ENCODE assay signal across 1 cellular context in the genomic region with DNA sequence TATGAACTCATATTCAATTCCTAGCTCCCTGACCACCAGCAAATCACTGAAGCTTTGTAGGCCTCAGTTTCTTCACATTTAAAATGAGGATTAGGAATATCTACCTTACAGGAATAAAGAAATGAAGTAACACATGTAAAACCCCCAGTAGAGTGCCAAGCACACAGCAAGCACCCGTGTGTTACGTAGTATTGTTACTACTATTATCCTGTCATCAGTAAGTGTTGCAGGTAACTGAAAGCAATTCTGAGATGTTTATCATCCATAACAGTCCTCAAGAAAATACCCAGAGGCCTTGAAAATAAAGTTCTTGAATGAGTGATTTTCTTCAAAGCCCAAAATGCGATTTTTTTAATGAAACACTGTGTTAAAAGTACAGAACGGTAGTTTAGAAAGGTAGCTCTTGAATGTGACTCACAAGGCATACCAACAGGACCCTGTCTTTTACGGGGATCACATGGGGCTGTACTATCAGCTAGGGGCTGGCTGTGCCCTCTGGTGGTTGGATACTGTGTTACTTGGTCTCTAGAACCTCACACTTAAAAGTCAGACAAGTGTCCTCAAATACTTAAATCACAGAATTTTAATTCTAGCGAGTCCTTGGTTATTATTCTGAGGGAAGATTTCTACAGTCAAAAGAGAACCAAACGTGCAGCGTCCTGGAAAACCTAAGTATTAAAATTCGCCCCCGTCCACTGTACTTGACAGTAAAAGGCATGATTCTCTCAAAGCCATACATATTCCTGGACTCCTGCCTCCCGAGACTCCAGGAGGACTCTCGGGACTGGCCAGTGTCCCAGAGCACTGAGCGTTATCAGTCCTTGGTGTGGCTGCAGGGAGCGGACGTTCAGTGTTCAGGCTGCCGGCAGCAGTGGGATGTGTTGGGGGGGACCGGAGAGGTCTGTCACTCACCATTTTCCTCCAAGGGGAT.
TF ChIP-seq lines count a peak whose summit lies in the region.

No MANE protein-coding gene starts in this region.

TF ChIP-seq in HepG2, 621 proteins besides CTCF, POLR2A, EP300 and RAD21 (continued from another document):
- TF ChIP-seq GMEB2 (CRISPR knock-in tag; IDR thresholded peaks at IDR 0.05; ENCODE audit: low read depth) (no peak), SP140L (CRISPR knock-in tag; IDR thresholded peaks at IDR 0.05; ENCODE audit: borderline replicate concordance) (0 out of 2 replicates have a peak, but pooled peaks have one; percentile 8), ZNF282 (IDR thresholded peaks at IDR 0.05; ENCODE audit: partially characterized antibody) (no peak), SIX1 (CRISPR knock-in tag; IDR thresholded peaks at IDR 0.05; ENCODE audit: borderline replicate concordance) (no peak), ZNF839 (CRISPR knock-in tag; IDR thresholded peaks at IDR 0.05; ENCODE audit: borderline replicate concordance) (no peak), ELF3 (CRISPR knock-in tag; IDR thresholded peaks at IDR 0.05) (0 out of 2 replicates have a peak, but pooled peaks have one; percentile 32), MXI1 (IDR thresholded peaks at IDR 0.05; ENCODE audit: borderline replicate concordance, low read depth, low read length) (peak; percentile 75; the same call in 1 of the 3 replicates), TMF1 (CRISPR knock-in tag; IDR thresholded peaks at IDR 0.05; ENCODE audit: low read depth) (peak; percentile 24; the same call in 1 of the 2 replicates), ZNF749 (CRISPR knock-in tag; IDR thresholded peaks at IDR 0.05; ENCODE audit: borderline replicate concordance) (peak; percentile 40; the same call in 1 of the 2 replicates), HOMEZ (CRISPR knock-in tag; IDR thresholded peaks at IDR 0.05; ENCODE audit: low read depth) (peak; percentile 27; the same call in 1 of the 2 replicates), SP5 (CRISPR knock-in tag; IDR thresholded peaks at IDR 0.05; ENCODE audit: borderline replicate concordance, low read depth) (0 out of 2 replicates have a peak, but pooled peaks have one; percentile 15), U2AF1 (optimal IDR thresholded peaks at IDR 0.05; ENCODE audit: low read depth, low read length) (no peak), ZNF782 (CRISPR knock-in tag; IDR thresholded peaks at IDR 0.05; ENCODE audit: borderline replicate concordance) (no peak), RXRA (CRISPR knock-in tag; IDR thresholded peaks at IDR 0.05) (no peak), SMC3 (IDR thresholded peaks at IDR 0.05; ENCODE audit: low read length) (peak; percentile 79), GATAD1 (CRISPR knock-in tag; IDR thresholded peaks at IDR 0.05) (peak; percentile 63; the same call in 1 of the 2 replicates), TEAD3 (CRISPR knock-in tag; optimal IDR thresholded peaks at IDR 0.05; ENCODE audit: borderline replicate concordance) (peak; percentile 65), SAP130 (CRISPR knock-in tag; IDR thresholded peaks at IDR 0.05; ENCODE audit: low read depth) (peak; percentile 90), NR2F2 (IDR thresholded peaks at IDR 0.05; ENCODE audit: borderline replicate concordance, low read depth) (peak; percentile 26; the same call in 1 of the 2 replicates), SMYD3 (CRISPR knock-in tag; IDR thresholded peaks at IDR 0.05) (peak; percentile 51; the same call in 1 of the 2 replicates), KLF16 (CRISPR knock-in tag; IDR thresholded peaks at IDR 0.05) (no peak), HMG20A (CRISPR knock-in tag; IDR thresholded peaks at IDR 0.05; ENCODE audit: borderline replicate concordance) (0 out of 2 replicates have a peak, but pooled peaks have one; percentile 13), ZKSCAN8 (CRISPR knock-in tag; IDR thresholded peaks at IDR 0.05; ENCODE audit: borderline replicate concordance) (peak; percentile 53; the same call in 1 of the 2 replicates), GFI1 (CRISPR knock-in tag; IDR thresholded peaks at IDR 0.05; ENCODE audit: borderline replicate concordance) (no peak), ARID2 (CRISPR knock-in tag; IDR thresholded peaks at IDR 0.05; ENCODE audit: borderline replicate concordance) (0 out of 2 replicates have a peak, but pooled peaks have one; percentile 47), BHLHE40 (IDR thresholded peaks at IDR 0.05; ENCODE audit: low read length) (no peak), ZNF652 (CRISPR knock-in tag; IDR thresholded peaks at IDR 0.05; ENCODE audit: borderline replicate concordance, low read depth) (no peak), SMAD3 (CRISPR knock-in tag; IDR thresholded peaks at IDR 0.05) (0 out of 2 replicates have a peak, but pooled peaks have one; percentile 26), HOXA5 (CRISPR knock-in tag; IDR thresholded peaks at IDR 0.05) (0 out of 2 replicates have a peak, but pooled peaks have one; percentile 45), FOXC1 (CRISPR knock-in tag; IDR thresholded peaks at IDR 0.05; ENCODE audit: borderline replicate concordance) (no peak), FOSL2 (CRISPR knock-in tag; IDR thresholded peaks at IDR 0.05) (peak; percentile 47; the same call in 1 of the 2 replicates), SIN3A (IDR thresholded peaks at IDR 0.05; ENCODE audit: borderline replicate concordance, low read depth, low read length) (peak; percentile 62), GATAD2A (CRISPR knock-in tag; IDR thresholded peaks at IDR 0.05) (peak; percentile 50; the same call in 1 of the 2 replicates), XRCC5 (optimal IDR thresholded peaks at IDR 0.05; ENCODE audit: low read length) (peak; percentile 24), ZSCAN12 (CRISPR knock-in tag; IDR thresholded peaks at IDR 0.05) (0 out of 2 replicates have a peak, but pooled peaks have one; percentile 30), IRF2 (CRISPR knock-in tag; IDR thresholded peaks at IDR 0.05) (peak; percentile 66), USF2 (IDR thresholded peaks at IDR 0.05; ENCODE audit: low read depth, low read length) (peak; percentile 64; the same call in 1 of the 2 replicates), USF2 (CRISPR knock-in tag; IDR thresholded peaks at IDR 0.05; ENCODE audit: borderline replicate concordance) (peak; percentile 9; the same call in 1 of the 2 replicates)
- TF ChIP-seq, protein P1, sequence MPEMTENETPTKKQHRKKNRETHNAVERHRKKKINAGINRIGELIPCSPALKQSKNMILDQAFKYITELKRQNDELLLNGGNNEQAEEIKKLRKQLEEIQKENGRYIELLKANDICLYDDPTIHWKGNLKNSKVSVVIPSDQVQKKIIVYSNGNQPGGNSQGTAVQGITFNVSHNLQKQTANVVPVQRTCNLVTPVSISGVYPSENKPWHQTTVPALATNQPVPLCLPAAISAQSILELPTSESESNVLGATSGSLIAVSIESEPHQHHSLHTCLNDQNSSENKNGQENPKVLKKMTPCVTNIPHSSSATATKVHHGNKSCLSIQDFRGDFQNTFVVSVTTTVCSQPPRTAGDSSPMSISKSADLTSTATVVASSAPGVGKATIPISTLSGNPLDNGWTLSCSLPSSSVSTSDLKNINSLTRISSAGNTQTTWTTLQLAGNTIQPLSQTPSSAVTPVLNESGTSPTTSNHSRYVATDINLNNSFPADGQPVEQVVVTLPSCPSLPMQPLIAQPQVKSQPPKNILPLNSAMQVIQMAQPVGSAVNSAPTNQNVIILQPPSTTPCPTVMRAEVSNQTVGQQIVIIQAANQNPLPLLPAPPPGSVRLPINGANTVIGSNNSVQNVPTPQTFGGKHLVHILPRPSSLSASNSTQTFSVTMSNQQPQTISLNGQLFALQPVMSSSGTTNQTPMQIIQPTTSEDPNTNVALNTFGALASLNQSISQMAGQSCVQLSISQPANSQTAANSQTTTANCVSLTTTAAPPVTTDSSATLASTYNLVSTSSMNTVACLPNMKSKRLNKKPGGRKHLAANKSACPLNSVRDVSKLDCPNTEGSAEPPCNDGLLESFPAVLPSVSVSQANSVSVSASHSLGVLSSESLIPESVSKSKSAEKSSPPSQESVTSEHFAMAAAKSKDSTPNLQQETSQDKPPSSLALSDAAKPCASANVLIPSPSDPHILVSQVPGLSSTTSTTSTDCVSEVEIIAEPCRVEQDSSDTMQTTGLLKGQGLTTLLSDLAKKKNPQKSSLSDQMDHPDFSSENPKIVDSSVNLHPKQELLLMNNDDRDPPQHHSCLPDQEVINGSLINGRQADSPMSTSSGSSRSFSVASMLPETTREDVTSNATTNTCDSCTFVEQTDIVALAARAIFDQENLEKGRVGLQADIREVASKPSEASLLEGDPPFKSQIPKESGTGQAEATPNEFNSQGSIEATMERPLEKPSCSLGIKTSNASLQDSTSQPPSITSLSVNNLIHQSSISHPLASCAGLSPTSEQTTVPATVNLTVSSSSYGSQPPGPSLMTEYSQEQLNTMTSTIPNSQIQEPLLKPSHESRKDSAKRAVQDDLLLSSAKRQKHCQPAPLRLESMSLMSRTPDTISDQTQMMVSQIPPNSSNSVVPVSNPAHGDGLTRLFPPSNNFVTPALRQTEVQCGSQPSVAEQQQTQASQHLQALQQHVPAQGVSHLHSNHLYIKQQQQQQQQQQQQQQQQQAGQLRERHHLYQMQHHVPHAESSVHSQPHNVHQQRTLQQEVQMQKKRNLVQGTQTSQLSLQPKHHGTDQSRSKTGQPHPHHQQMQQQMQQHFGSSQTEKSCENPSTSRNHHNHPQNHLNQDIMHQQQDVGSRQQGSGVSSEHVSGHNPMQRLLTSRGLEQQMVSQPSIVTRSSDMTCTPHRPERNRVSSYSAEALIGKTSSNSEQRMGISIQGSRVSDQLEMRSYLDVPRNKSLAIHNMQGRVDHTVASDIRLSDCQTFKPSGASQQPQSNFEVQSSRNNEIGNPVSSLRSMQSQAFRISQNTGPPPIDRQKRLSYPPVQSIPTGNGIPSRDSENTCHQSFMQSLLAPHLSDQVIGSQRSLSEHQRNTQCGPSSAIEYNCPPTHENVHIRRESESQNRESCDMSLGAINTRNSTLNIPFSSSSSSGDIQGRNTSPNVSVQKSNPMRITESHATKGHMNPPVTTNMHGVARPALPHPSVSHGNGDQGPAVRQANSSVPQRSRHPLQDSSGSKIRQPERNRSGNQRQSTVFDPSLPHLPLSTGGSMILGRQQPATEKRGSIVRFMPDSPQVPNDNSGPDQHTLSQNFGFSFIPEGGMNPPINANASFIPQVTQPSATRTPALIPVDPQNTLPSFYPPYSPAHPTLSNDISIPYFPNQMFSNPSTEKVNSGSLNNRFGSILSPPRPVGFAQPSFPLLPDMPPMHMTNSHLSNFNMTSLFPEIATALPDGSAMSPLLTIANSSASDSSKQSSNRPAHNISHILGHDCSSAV (CRISPR knock-in tag; IDR thresholded peaks at IDR 0.05; ENCODE audit: borderline replicate concordance): no peak
- TF ChIP-seq, protein P2, sequence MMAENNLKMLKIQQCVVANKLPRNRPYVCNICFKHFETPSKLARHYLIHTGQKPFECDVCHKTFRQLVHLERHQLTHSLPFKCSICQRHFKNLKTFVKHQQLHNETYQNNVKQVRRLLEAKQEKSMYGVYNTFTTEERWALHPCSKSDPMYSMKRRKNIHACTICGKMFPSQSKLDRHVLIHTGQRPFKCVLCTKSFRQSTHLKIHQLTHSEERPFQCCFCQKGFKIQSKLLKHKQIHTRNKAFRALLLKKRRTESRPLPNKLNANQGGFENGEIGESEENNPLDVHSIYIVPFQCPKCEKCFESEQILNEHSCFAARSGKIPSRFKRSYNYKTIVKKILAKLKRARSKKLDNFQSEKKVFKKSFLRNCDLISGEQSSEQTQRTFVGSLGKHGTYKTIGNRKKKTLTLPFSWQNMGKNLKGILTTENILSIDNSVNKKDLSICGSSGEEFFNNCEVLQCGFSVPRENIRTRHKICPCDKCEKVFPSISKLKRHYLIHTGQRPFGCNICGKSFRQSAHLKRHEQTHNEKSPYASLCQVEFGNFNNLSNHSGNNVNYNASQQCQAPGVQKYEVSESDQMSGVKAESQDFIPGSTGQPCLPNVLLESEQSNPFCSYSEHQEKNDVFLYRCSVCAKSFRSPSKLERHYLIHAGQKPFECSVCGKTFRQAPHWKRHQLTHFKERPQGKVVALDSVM (CRISPR knock-in tag; IDR thresholded peaks at IDR 0.05): peak; percentile 32; the same call in 1 of the 2 replicates
- TF ChIP-seq, protein P3, sequence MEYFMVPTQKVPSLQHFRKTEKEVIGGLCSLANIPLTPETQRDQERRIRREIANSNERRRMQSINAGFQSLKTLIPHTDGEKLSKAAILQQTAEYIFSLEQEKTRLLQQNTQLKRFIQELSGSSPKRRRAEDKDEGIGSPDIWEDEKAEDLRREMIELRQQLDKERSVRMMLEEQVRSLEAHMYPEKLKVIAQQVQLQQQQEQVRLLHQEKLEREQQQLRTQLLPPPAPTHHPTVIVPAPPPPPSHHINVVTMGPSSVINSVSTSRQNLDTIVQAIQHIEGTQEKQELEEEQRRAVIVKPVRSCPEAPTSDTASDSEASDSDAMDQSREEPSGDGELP (IDR thresholded peaks at IDR 0.05; ENCODE audit: borderline replicate concordance, low read depth): peak; percentile 53; the same call in 1 of the 2 replicates
TF ChIP-seq in HepG2: peak in this region for 37.
